ENCODE assay signal across 18 cellular contexts in the genomic region with DNA sequence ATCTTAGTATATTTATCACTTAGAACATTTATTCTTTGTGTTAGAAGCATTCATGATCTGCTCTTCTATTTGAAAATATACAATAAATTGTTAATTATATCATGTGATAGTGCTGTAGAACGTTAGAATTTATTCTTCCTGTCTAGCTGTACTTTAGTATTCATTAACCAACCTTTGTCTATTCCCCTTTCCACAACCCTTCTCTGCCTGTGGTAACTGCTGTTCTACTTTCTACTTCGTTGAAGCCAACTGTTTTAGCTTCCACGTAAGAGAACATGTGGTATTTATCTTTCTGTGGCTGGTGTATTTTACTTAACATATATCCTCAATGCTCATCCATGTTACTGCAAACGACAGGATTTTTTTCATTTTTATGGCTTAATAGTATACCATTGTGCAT. TPM values are rescaled to one million over a fixed set of nuclear protein-coding genes. Genes with fewer than 3 reads are reported as not detected.
DNase-seq lines count a peak whose midpoint lies in the region; ATAC-seq and TF ChIP-seq lines count a peak whose summit lies in the region.
"Had no signal": no experiment of that assay in that cellular context is flagged by ENCODE, and none has a peak within 500 bp of the region (broad histone marks: within the 10 kb centered on the region; RNA-seq: fewer than 3 reads in every experiment).

No MANE protein-coding gene starts in this region.

- TF ChIP-seq CTCF in Calu3 (IDR thresholded peaks at IDR 0.05; ENCODE audit: unreplicated experiment) = no peak
- TF ChIP-seq CTCF in right atrium auricular region (IDR thresholded peaks at IDR 0.05) = no peak

- no peak overlapping the region for H3K27ac ChIP-seq in right atrium auricular region
- H3K27ac ChIP-seq: BLaER1 had no signal

- H3K9me3 ChIP-seq in right atrium auricular region = peaks cover 0 to 11% of the 10 kb centered on the region in 2 donors

- peaks cover 15% of the 10 kb centered on the region for H3K9me3 Mint-ChIP-seq in Calu3 (ENCODE audit: low read depth, unreplicated experiment)

- intact Hi-C loops in Calu3 (cut with micrococcal nuclease; ENCODE audit: unreplicated experiment) = no loop called here

- H3K36me3 ChIP-seq in right atrium auricular region = peaks cover 7% of the 10 kb centered on the region

- H3K4me3 Mint-ChIP-seq in Calu3 (ENCODE audit: low read depth, unreplicated experiment) = no peak overlapping the region
- H3K4me3 Mint-ChIP-seq: CD14-positive monocyte, GM23338, HFFc6 had no signal

- no peaks in the 10 kb centered on the region for H3K4me1 ChIP-seq in right atrium auricular region
- H3K4me1 ChIP-seq: BLaER1 had no signal

- DNase-seq in Calu3 = no peak
- peak; percentile 29 for DNase-seq in kidney tubule cell (ENCODE audit: low spot score)
- peak; percentile 44 for DNase-seq in renal cortical epithelial cell (ENCODE audit: low read depth)
- no peak for DNase-seq in iPS-NIHi11 (ENCODE audit: low spot score)
- DNase-seq in right atrium auricular region (ENCODE audit: low spot score) = no peak
- no peak for DNase-seq in activated CD4-positive, alpha-beta T cell treated with anti-CD3 and anti-CD28 coated beads for 48 hours
- DNase-seq: 8988T; CD4-positive, alpha-beta memory T cell; DMS79 treated with DMSO at 0.1 percent for 48 hours; GF-D8; HFFc6 had no signal

- H3K4me3 ChIP-seq in right atrium auricular region = no peak overlapping the region
- H3K4me3 ChIP-seq: BLaER1, GM23338 had no signal

- peaks cover 20% of the 10 kb centered on the region for H3K36me3 Mint-ChIP-seq in Calu3 (ENCODE audit: insufficient read depth, unreplicated experiment)

- ATAC-seq in GM21423 (IDR thresholded peaks at IDR 0.05; ENCODE audit: unreplicated experiment) = peak; percentile 52
- ATAC-seq: GM23338, HCT116, HepG2 had no signal

- CTCF ChIA-PET in Calu3 (lab: Charles Lee) = no interaction called here

- BruUV-seq in Calu3 (replicated peaks; lab: Mats Ljungman, UMichigan) = no TSS peak

- peaks cover 14% of the 10 kb centered on the region for H3K4me1 Mint-ChIP-seq in Calu3 (ENCODE audit: low read depth, unreplicated experiment)
- H3K4me1 Mint-ChIP-seq: GM23338 had no signal

- H3K27me3 Mint-ChIP-seq in Calu3 (ENCODE audit: unreplicated experiment) = no peaks in the 10 kb centered on the region
- H3K27me3 Mint-ChIP-seq: CD4-positive, alpha-beta memory T cell; IgD-negative memory B cell had no signal

- no peaks in the 10 kb centered on the region for H3K27me3 ChIP-seq in right atrium auricular region
- H3K27me3 ChIP-seq: BLaER1 had no signal

- H3K27ac Mint-ChIP-seq in Calu3 (ENCODE audit: unreplicated experiment) = peak overlapping the region; percentile 15
- H3K27ac Mint-ChIP-seq: CD14-positive monocyte, GM23338, HFFc6, IgD-negative memory B cell had no signal

RNA-seq across cellular contexts. Expression of a gene that starts 18.1 kb away (rescaled TPM):
- 105 and 113 TPM in 2 replicates for total RNA-seq in Calu3 (2022)
- 10.1 and 49.9 TPM in 2 replicates for total RNA-seq in renal cortical epithelial cell
- 10 to 100 TPM; 12.3 to 15.1 TPM for total RNA-seq in right atrium auricular region

Comparison
In these comparisons a context has a peak if more than half of its experiments do, and no peak if none do; other contexts are left out.
1. DNase-seq: peak in kidney tubule cell (single experiment) and renal cortical epithelial cell (single experiment); none in Calu3 (single experiment), iPS-NIHi11 (single experiment), right atrium auricular region (single experiment) and activated CD4-positive, alpha-beta T cell treated with anti-CD3 and anti-CD28 coated beads for 48 hours (single experiment).